1 cellular context compared by ENCODE assay signal in the genomic region with DNA sequence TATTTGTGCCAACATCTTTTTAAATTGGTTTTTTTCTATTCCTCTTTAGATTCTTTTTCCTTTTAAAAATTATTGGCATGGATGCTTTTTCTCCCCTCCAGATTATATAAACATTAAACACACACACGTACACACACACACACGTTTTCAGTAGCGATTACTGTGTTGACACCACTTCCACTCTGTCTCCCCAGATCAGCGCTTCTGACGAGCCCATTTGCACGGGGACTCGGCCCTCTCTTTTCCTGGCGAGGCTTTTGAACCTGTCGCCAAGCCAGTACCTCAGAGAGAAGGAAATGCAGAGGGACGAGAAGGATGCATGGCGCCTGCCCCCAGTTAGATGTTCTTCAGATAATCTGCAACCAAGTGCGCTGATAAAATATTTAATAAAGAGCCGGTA.
TF ChIP-seq lines count a peak whose summit lies in the region.

No MANE protein-coding gene starts in this region.

TF ChIP-seq in A549, 52 proteins besides CTCF, POLR2A, EP300 and RAD21 (continued from another document):
- TF ChIP-seq HOXB5 (CRISPR knock-in tag; IDR thresholded peaks at IDR 0.05), result no peak
